9 cellular contexts compared by ENCODE assay signal in genomic region chr10:3248526-3249255, GRCh38.
DNase-seq lines count a peak whose midpoint lies in the region; ATAC-seq, FAIRE-seq and TF ChIP-seq lines count a peak whose summit lies in the region.
"Had no signal": no experiment of that assay in that cellular context is flagged by ENCODE, and none has a peak within 500 bp of the region (broad histone marks: within the 10 kb centered on the region; RNA-seq: fewer than 3 reads in every experiment).

No MANE protein-coding gene starts in this region.

- no peak overlapping the region for H3K9ac ChIP-seq in kidney (ENCODE audit: low read length in 2 of 2)

- 33 to 41% methylated on average over 6 of the region's 6 CpGs for WGBS in transverse colon (ENCODE audit: low coverage in 1 of 2), 2 donors

- TF ChIP-seq EP300 in transverse colon (IDR thresholded peaks at IDR 0.05; ENCODE audit: low read depth) = no peak

- H3K27ac ChIP-seq in kidney (ENCODE audit: low read depth in 2 of 2, low read length in 2 of 2) (no peak overlapping the region), transverse colon (peak overlapping the region; percentile 62 to 81 (median 70))

- H3K4me1 ChIP-seq in kidney (ENCODE audit: control insufficient read depth in 1 of 2, insufficient read depth in 1 of 2, low read depth in 1 of 2, low read length in 2 of 2) (no peaks in the 10 kb centered on the region), transverse colon (peaks cover 0 to 15% (median 3%) of the 10 kb centered on the region in 4 donors)

- H3K4me3 Mint-ChIP-seq in brain = peak overlapping the region in 4 of 5 experiments; percentile 2 to 80 (median 44)

- peaks cover 3% of the 10 kb centered on the region for H3K27me3 Mint-ChIP-seq in brain

- FAIRE-seq in kidney (lab: Jason Lieb, UNC) = peak; percentile 29
- FAIRE-seq: TTC549 had no signal

- no peaks in the 10 kb centered on the region for H3K27me3 ChIP-seq in transverse colon

- intact Hi-C loops in kidney (cut with DNase I) = no loop called here
- intact Hi-C loops in transverse colon (cut with DNase I; ENCODE audit: low total_unique reads) = loop anchor here (10.0 kb wide), 1 partner anchor 516 kb away; no protein-coding TSS in a partner anchor

- H3K4me1 Mint-ChIP-seq in brain = peaks cover 20% of the 10 kb centered on the region

- H3K36me3 Mint-ChIP-seq in brain = no peaks in the 10 kb centered on the region

- in situ Hi-C loops in transverse colon (cut with MboI; ENCODE audit: low pct_ligation_motif_present in 1 of 4, low pct_unique_long_range_greater_than_20kb in 1 of 4, low sequenced_read_pairs in 3 of 4) = loop anchor here (25.0 kb wide), 3 partner anchors 539 to 1514 kb away; partner anchors contain the start of gene KLF6 (in 2 of the 4)

- no peak overlapping the region for H3K4me3 ChIP-seq in kidney (ENCODE audit: low read length in 2 of 2)
- H3K4me3 ChIP-seq in transverse colon = no peak overlapping the region

- H3K27ac Mint-ChIP-seq in brain = peak overlapping the region; percentile 61 to 98 (median 88)

- H3K36me3 ChIP-seq in kidney (ENCODE audit: control insufficient read depth in 1 of 2, insufficient read depth in 2 of 2, low read length in 2 of 2) (no peaks in the 10 kb centered on the region), transverse colon (no peaks in the 10 kb centered on the region)

- H3K9me3 Mint-ChIP-seq in brain = peaks cover 0 to 2% (median 0%) of the 10 kb centered on the region in 5 experiments

- DNase-seq in M059J (ENCODE audit: low read depth) (peak; percentile 88), kidney (no peak), transverse colon (no peak), T-helper 1 cell (no peak)

- TF ChIP-seq CTCF in brain (conservative IDR thresholded peaks at IDR 0.05) = no peak
- no peak for TF ChIP-seq CTCF in kidney (IDR thresholded peaks at IDR 0.05; ENCODE audit: borderline replicate concordance, extremely low read depth, insufficient read depth)
- no peak for TF ChIP-seq CTCF in transverse colon (IDR thresholded peaks at IDR 0.05)

- H3K9me3 ChIP-seq in kidney (ENCODE audit: control insufficient read depth in 1 of 2, low read length in 2 of 2) (no peaks in the 10 kb centered on the region), transverse colon (no peaks in the 10 kb centered on the region)

- no peak for TF ChIP-seq POLR2A in transverse colon (IDR thresholded peaks at IDR 0.05)

- ATAC-seq in GM19452 (IDR thresholded peaks at IDR 0.05; ENCODE audit: unreplicated experiment) (no peak), GM19328 (IDR thresholded peaks at IDR 0.05; ENCODE audit: unreplicated experiment) (no peak)
- ATAC-seq: left lobe of liver had no signal

Comparison
In these comparisons a context has a peak if more than half of its experiments do, and no peak if none do; other contexts are left out.
1. H3K27ac ChIP-seq: peak in transverse colon (4 of 4); none in kidney (0 of 2).